In the genomic region with DNA sequence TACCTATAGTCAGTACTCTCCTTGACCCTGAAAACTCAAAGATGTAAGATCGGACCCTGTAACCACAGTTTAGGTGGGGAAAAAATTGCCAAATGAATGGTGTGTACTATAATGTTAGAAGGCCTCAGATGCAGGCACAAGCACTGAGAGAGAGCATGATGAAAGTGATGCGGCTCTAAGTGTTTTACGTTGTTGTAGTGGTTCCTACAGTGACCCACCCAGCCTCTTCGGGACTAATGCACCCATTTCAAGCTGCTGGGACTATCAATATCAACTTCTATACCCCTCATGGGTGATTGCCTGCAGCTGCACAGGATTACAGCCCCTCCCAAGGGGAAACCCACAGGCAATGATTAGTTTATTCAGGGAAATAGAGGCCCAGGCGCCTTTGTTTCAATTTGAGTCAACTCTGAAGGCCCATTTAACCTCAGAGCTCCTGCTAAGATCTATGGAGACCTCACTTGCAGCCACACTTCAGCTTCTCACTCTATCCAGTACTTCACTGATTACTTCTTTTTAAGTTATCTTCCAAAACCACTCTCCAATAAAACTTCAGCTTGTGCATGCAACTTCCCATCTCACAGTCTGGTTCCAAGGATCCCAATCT, we compare ENCODE assay signal across 17 cellular contexts.
DNase-seq lines count a peak whose midpoint lies in the region; ATAC-seq and TF ChIP-seq lines count a peak whose summit lies in the region.
"Had no signal": no experiment of that assay in that cellular context is flagged by ENCODE, and none has a peak within 500 bp of the region (broad histone marks: within the 10 kb centered on the region; RNA-seq: fewer than 3 reads in every experiment).

No MANE protein-coding gene starts in this region.

- TF ChIP-seq EP300 in SK-N-SH (IDR thresholded peaks at IDR 0.05; ENCODE audit: borderline replicate concordance in 1 of 2, low read depth in 1 of 2, low read length in 1 of 2): no peak

- no peak for TF ChIP-seq RAD21 in SK-N-SH (IDR thresholded peaks at IDR 0.05; ENCODE audit: low read length)

- H2AFZ ChIP-seq in SK-N-SH (ENCODE audit: low read depth): no peak overlapping the region
- H2AFZ ChIP-seq: GM23338 had no signal

- WGBS in SK-N-SH (ENCODE audit: low lambda C conversion rate): 84% methylated on average over 5 of the region's 5 CpGs
- 59 to 78% methylated on average over 5 of the region's 5 CpGs for WGBS in body of pancreas, 2 donors

- peaks cover 13% of the 10 kb centered on the region for H3K4me1 ChIP-seq in BLaER1
- no peaks in the 10 kb centered on the region for H3K4me1 ChIP-seq in SK-N-SH (ENCODE audit: control insufficient read depth in 1 of 2, insufficient read depth in 2 of 2, low read depth in 1 of 2, low read length in 1 of 2)
- no peaks in the 10 kb centered on the region for H3K4me1 ChIP-seq in body of pancreas

- H3K4me2 ChIP-seq in BLaER1 (peak overlapping the region; percentile 56), SK-N-SH (no peak overlapping the region)
- H3K4me2 ChIP-seq: GM23338 had no signal

- no peaks in the 10 kb centered on the region for H4K20me1 ChIP-seq in BLaER1
- no peaks in the 10 kb centered on the region for H4K20me1 ChIP-seq in SK-N-SH (ENCODE audit: insufficient read depth)

- no peak for TF ChIP-seq POLR2A in body of pancreas (IDR thresholded peaks at IDR 0.05)

- no peak for TF ChIP-seq CTCF in SK-N-SH (IDR thresholded peaks at IDR 0.05)
- TF ChIP-seq CTCF in body of pancreas (IDR thresholded peaks at IDR 0.05): no peak

- H3K9me2 ChIP-seq in SK-N-SH: no peaks in the 10 kb centered on the region

- POLR2A ChIA-PET in SK-N-SH (lab: Yijun Ruan, JAX): no interaction called here

- CTCF ChIA-PET in SK-N-SH (lab: Yijun Ruan, JAX): no interaction called here

- H3F3A ChIP-seq in SK-N-SH (replicated peaks; ENCODE audit: insufficient read depth): peaks cover 3% of the 10 kb centered on the region

- no peaks in the 10 kb centered on the region for H3K79me2 ChIP-seq in SK-N-SH (ENCODE audit: insufficient read depth)

- H3K4me3 ChIP-seq in BLaER1: no peak overlapping the region
- no peak overlapping the region for H3K4me3 ChIP-seq in SK-N-SH (ENCODE audit: low read depth in 2 of 2, low read length in 1 of 2)
- H3K4me3 ChIP-seq in body of pancreas: no peak overlapping the region
- H3K4me3 ChIP-seq: GM23338, MG63 had no signal

- no peak for DNase-seq in SK-N-SH
- no peak for DNase-seq in foreskin melanocyte
- DNase-seq in ecto neural progenitor cell (ENCODE audit: low spot score): no peak
- DNase-seq in body of pancreas: no peak
- DNase-seq: GF-D8, MG63, NCI-H1105, NCI-H187, NCI-H82, SHP77, T-helper 17 cell had no signal

- intact Hi-C loops in body of pancreas (cut with DNase I): no loop called here

- H3K9ac ChIP-seq in BLaER1 (no peak overlapping the region), SK-N-SH (no peak overlapping the region)

- ATAC-seq in GM19023 (IDR thresholded peaks at IDR 0.05; ENCODE audit: unreplicated experiment): peak; percentile 46
- ATAC-seq in HG02798 (IDR thresholded peaks at IDR 0.05; ENCODE audit: poor library complexity, unreplicated experiment): peak; percentile 55
- peak; percentile 56 for ATAC-seq in HG03354 (IDR thresholded peaks at IDR 0.05; ENCODE audit: poor library complexity, severe bottlenecking, unreplicated experiment)
- no peak for ATAC-seq in body of pancreas
- ATAC-seq: GM23338, T-helper 17 cell had no signal

- no peak overlapping the region for H3K27ac ChIP-seq in BLaER1
- no peak overlapping the region for H3K27ac ChIP-seq in SK-N-SH (ENCODE audit: low read depth in 2 of 2, low read length in 1 of 2)
- H3K27ac ChIP-seq in body of pancreas: no peak overlapping the region
- H3K27ac ChIP-seq: 22Rv1 had no signal

- H3K36me3 ChIP-seq in BLaER1 (no peaks in the 10 kb centered on the region), SK-N-SH (replicated peaks in 1 of 2; ENCODE audit: control insufficient read depth in 1 of 2, insufficient read depth in 2 of 2, low read length in 1 of 2) (no peaks in the 10 kb centered on the region), body of pancreas (replicated peaks in 1 of 2; ENCODE audit: insufficient read depth in 1 of 2, low read depth in 2 of 2) (no peaks in the 10 kb centered on the region)

- H3K9me3 ChIP-seq in BLaER1: no peaks in the 10 kb centered on the region
- no peaks in the 10 kb centered on the region for H3K9me3 ChIP-seq in SK-N-SH
- no peaks in the 10 kb centered on the region for H3K9me3 ChIP-seq in body of pancreas

- H3K27me3 ChIP-seq in BLaER1: no peaks in the 10 kb centered on the region
- H3K27me3 ChIP-seq in SK-N-SH (ENCODE audit: insufficient read depth): no peaks in the 10 kb centered on the region
- H3K27me3 ChIP-seq in body of pancreas: no peaks in the 10 kb centered on the region
- H3K27me3 ChIP-seq: MG63 had no signal

TF ChIP-seq in SK-N-SH, 30 proteins besides CTCF, POLR2A, EP300 and RAD21:
- TF ChIP-seq SIN3A (IDR thresholded peaks at IDR 0.05; ENCODE audit: borderline replicate concordance, low read depth, low read length): no peak
- no peak for TF ChIP-seq TCF12 (IDR thresholded peaks at IDR 0.05)
- no peak for TF ChIP-seq MEF2A (IDR thresholded peaks at IDR 0.05; ENCODE audit: borderline replicate concordance, low read depth)
- no peak for TF ChIP-seq POLR2AphosphoS5 (IDR thresholded peaks at IDR 0.05; ENCODE audit: low read depth, low read length)
- TF ChIP-seq FOXM1 (IDR thresholded peaks at IDR 0.05; ENCODE audit: low read depth): no peak
- TF ChIP-seq MXI1 (IDR thresholded peaks at IDR 0.05; ENCODE audit: low read depth, low read length): no peak
- TF ChIP-seq RFX5 (IDR thresholded peaks at IDR 0.05; ENCODE audit: low read length): no peak
- no peak for TF ChIP-seq EZH2phosphoT487 (IDR thresholded peaks at IDR 0.05; ENCODE audit: borderline replicate concordance, low read depth)
- TF ChIP-seq FOXJ3 (CRISPR knock-in tag; IDR thresholded peaks at IDR 0.05): no peak
- TF ChIP-seq GATA2 (CRISPR knock-in tag; IDR thresholded peaks at IDR 0.05): no peak
- no peak for TF ChIP-seq USF2 (IDR thresholded peaks at IDR 0.05; ENCODE audit: borderline replicate concordance, low read depth, low read length)
- no peak for TF ChIP-seq GABPA (IDR thresholded peaks at IDR 0.05; ENCODE audit: low read depth)
- TF ChIP-seq, protein P1, sequence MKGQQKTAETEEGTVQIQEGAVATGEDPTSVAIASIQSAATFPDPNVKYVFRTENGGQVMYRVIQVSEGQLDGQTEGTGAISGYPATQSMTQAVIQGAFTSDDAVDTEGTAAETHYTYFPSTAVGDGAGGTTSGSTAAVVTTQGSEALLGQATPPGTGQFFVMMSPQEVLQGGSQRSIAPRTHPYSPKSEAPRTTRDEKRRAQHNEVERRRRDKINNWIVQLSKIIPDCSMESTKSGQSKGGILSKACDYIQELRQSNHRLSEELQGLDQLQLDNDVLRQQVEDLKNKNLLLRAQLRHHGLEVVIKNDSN (IDR thresholded peaks at IDR 0.05; ENCODE audit: borderline replicate concordance, low read depth): no peak
